In genomic region chr22:25950101-25950500, GRCh38 we compare ENCODE assay signal across 20 cellular contexts.
DNase-seq lines count a peak whose midpoint lies in the region; ATAC-seq, FAIRE-seq and TF ChIP-seq lines count a peak whose summit lies in the region.
"Had no signal": no experiment of that assay in that cellular context is flagged by ENCODE, and none has a peak within 500 bp of the region (broad histone marks: within the 10 kb centered on the region; RNA-seq: fewer than 3 reads in every experiment).

No MANE protein-coding gene starts in this region.

- no peak overlapping the region for H3K27ac ChIP-seq in esophagus squamous epithelium
- H3K27ac ChIP-seq: SJSA1 had no signal

- DNase-seq in GM10248 (ENCODE audit: extremely low spot score) (peak; percentile 58), GM10266 (ENCODE audit: extremely low spot score) (peak; percentile 74), GM20000 (ENCODE audit: low spot score) (peak; percentile 77), occipital lobe (lab: John Stamatoyannopoulos, UW) (peak; percentile 57), esophagus squamous epithelium (lab: John Stamatoyannopoulos, UW) (no peak), GM19239 (ENCODE audit: insufficient read length, low spot score) (no peak)
- DNase-seq: CD4-positive, alpha-beta T cell; COR-L47; DMS79 treated with DMSO at 0.1 percent for 48 hours; NCI-H1105; NCI-H146; NCI-H2029; NCI-H226; NCI-H510A treated with DMSO at 0.1 percent for 48 hours; NCI-H748 treated with DMSO at 0.1 percent for 48 hours; OCI-M1 had no signal

- H3K9me3 ChIP-seq in esophagus squamous epithelium = no peaks in the 10 kb centered on the region
- H3K9me3 ChIP-seq: SJSA1 had no signal

- H3K4me3 ChIP-seq in esophagus squamous epithelium = no peak overlapping the region
- H3K4me3 ChIP-seq: SJSA1 had no signal

- FAIRE-seq in GM19239 (lab: Jason Lieb, UNC) = no peak
- FAIRE-seq: H1 had no signal

- TF ChIP-seq CTCF in GM10248 (IDR thresholded peaks at IDR 0.05; ENCODE audit: control extremely low read depth, extremely low read depth, low read depth, missing control alignments) (no peak), GM10266 (IDR thresholded peaks at IDR 0.05; ENCODE audit: control insufficient read depth, insufficient read depth, low read depth, missing control alignments) (no peak), GM20000 (IDR thresholded peaks at IDR 0.05; ENCODE audit: extremely low read depth, missing control alignments) (no peak), esophagus squamous epithelium (IDR thresholded peaks at IDR 0.05) (no peak)

- POLR2A ChIA-PET in GM10248 (lab: Yijun Ruan, JAX) = no interaction called here

- H3K27me3 ChIP-seq in esophagus squamous epithelium = peaks cover 0 to 5% (median 0%) of the 10 kb centered on the region in 4 donors
- H3K27me3 ChIP-seq: SJSA1 had no signal

- intact Hi-C loops in esophagus squamous epithelium (cut with DNase I) = no loop called here

- 50 to 53% methylated on average over 1 of the region's 1 CpG for WGBS in esophagus squamous epithelium, 2 donors

- no peak for TF ChIP-seq POLR2A in esophagus squamous epithelium (IDR thresholded peaks at IDR 0.05)

- no peak for ATAC-seq in GM21576 (IDR thresholded peaks at IDR 0.05; ENCODE audit: unreplicated experiment)
- ATAC-seq: Right ventricle myocardium inferior had no signal

- no peaks in the 10 kb centered on the region for H3K36me3 ChIP-seq in esophagus squamous epithelium
- H3K36me3 ChIP-seq: SJSA1 had no signal

- H3K4me1 ChIP-seq in esophagus squamous epithelium = no peaks in the 10 kb centered on the region
- H3K4me1 ChIP-seq: SJSA1 had no signal

- CTCF ChIA-PET in GM10248 (lab: Yijun Ruan, JAX) = interaction anchor here (0.8 to 1.6 kb wide), 4 partner anchors 9 to 14 kb away, joined by 3 to 5 read pairs (median 3); no protein-coding TSS in a partner anchor

Comparison
In these comparisons a context has a peak if more than half of its experiments do, and no peak if none do; other contexts are left out.
1. DNase-seq: peak in GM10248 (single experiment), GM10266 (single experiment), GM20000 (single experiment) and occipital lobe (single experiment); none in esophagus squamous epithelium (single experiment) and GM19239 (single experiment).